15 cellular contexts compared by ENCODE assay signal in the genomic region with DNA sequence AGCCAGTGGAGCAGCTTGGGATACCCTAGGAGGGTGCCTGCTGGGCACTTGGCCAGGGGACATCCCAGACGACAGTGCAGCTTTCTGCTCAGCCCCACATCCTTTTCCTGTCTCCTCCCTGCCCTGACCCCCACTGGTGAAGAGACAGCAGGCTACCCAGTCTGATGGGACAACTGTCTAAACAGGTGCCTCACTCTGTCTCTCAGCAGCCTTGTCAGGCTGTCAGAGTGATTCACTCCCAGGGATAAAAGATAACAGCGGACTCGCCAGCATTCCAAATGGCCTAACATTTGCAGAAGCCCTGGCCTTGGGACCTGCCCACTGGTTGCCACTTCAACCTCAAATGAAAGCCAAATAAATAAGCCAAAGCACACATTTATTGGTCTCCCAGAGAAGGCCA.
"Had no signal": no experiment of that assay in that cellular context is flagged by ENCODE, and none has a peak within 500 bp of the region (broad histone marks: within the 10 kb centered on the region; RNA-seq: fewer than 3 reads in every experiment).

No MANE protein-coding gene starts in this region.

- H3K4me3 ChIP-seq: right lobe of liver, thoracic aorta had no signal

- H3K36me3 ChIP-seq: right lobe of liver, thoracic aorta had no signal

- H3K27ac ChIP-seq: foreskin keratinocyte, right lobe of liver, thoracic aorta had no signal

- DNase-seq: activated CD4-positive, alpha-beta T cell treated with anti-CD3 and anti-CD28 coated beads, Interleukin-2, amount 50 U/mL, for 1 hour; activated CD8-positive, alpha-beta memory T cell treated with anti-CD3 and anti-CD28 coated beads for 24 hours; activated naive CD8-positive, alpha-beta T cell treated with anti-CD3 and anti-CD28 coated beads for 36 hours; cerebellar nuclear complex; effector CD8-positive, alpha-beta T cell; foreskin keratinocyte; head of caudate nucleus; immature natural killer cell; naive thymus-derived CD8-positive, alpha-beta T cell; occipital lobe; right lobe of liver; stimulated activated CD4-positive, alpha-beta T cell treated with anti-CD3 and anti-CD28 coated beads, Interleukin-1b, Interleukin-23, amount 100 ng/mL, for 48 hours; T-cell; T-helper 9 cell had no signal

- H3K4me1 ChIP-seq: foreskin keratinocyte, right lobe of liver had no signal

- ATAC-seq: foreskin keratinocyte; naive thymus-derived CD8-positive, alpha-beta T cell; right lobe of liver; T-cell had no signal

- H3K27me3 ChIP-seq: right lobe of liver had no signal

- H3K9me3 ChIP-seq: right lobe of liver, thoracic aorta had no signal
